ENCODE assay signal across 16 cellular contexts in genomic region chr11:9808943-9809342, GRCh38.
DNase-seq lines count a peak whose midpoint lies in the region; ATAC-seq and TF ChIP-seq lines count a peak whose summit lies in the region.
"Had no signal": no experiment of that assay in that cellular context is flagged by ENCODE, and none has a peak within 500 bp of the region (broad histone marks: within the 10 kb centered on the region; RNA-seq: fewer than 3 reads in every experiment).

No MANE protein-coding gene starts in this region.

- H4K12ac ChIP-seq in trophoblast cell (ENCODE audit: low read depth, low read length): no peak overlapping the region

- ATAC-seq in HG03378 (IDR thresholded peaks at IDR 0.05; ENCODE audit: unreplicated experiment): no peak
- no peak for ATAC-seq in GM18861 (IDR thresholded peaks at IDR 0.05; ENCODE audit: unreplicated experiment)
- ATAC-seq: T-cell had no signal

- H3K9me3 ChIP-seq in trophoblast cell (ENCODE audit: insufficient read depth, low read depth, low read length): no peaks in the 10 kb centered on the region
- H3K9me3 ChIP-seq: right atrium auricular region had no signal

- H3K4me2 ChIP-seq in trophoblast cell (ENCODE audit: low read length): no peak overlapping the region

- DNase-seq in EH (ENCODE audit: low read depth) (peak; percentile 68), NB4 (ENCODE audit: low read depth) (peak; percentile 14), astrocyte of the cerebellum (ENCODE audit: low read depth) (peak; percentile 29), trophoblast cell (peak; percentile 39 to 73), globus pallidus (ENCODE audit: low spot score) (no peak)
- no peak for DNase-seq in stimulated activated CD4-positive, alpha-beta T cell treated with anti-CD3 and anti-CD28 coated beads, Interleukin-15, amount 100 ng/mL, for 24 hours
- DNase-seq: activated B cell treated with CpG ODN at 0.5 μM for 24 hours; activated naive CD8-positive, alpha-beta T cell treated with anti-CD3 and anti-CD28 coated beads for 36 hours; central memory CD4-positive, alpha-beta T cell; Kasumi-1; NCI-H146; stimulated activated CD4-positive, alpha-beta T cell treated with anti-CD3 and anti-CD28 coated beads, Interleukin-1b, Interleukin-23, amount 100 ng/mL, for 48 hours; T-cell had no signal

- no CpG with 5 or more reads among the region's 7 CpGs for WGBS in trophoblast cell (ENCODE audit: extremely low coverage, insufficient coverage, insufficient read length)

- in situ Hi-C loops in astrocyte of the cerebellum (cut with HindIII; ENCODE audit: low sequenced_read_pairs): no loop called here

- no peaks in the 10 kb centered on the region for H3K27me3 ChIP-seq in trophoblast cell (ENCODE audit: insufficient read depth, low read length)
- H3K27me3 ChIP-seq: right atrium auricular region had no signal

- H3K4me3 ChIP-seq in NB4 (ENCODE audit: low read depth, low read length) (no peak overlapping the region), astrocyte of the cerebellum (ENCODE audit: low read depth, low read length) (no peak overlapping the region), trophoblast cell (ENCODE audit: low read depth, low read length) (no peak overlapping the region)
- H3K4me3 ChIP-seq: right atrium auricular region had no signal

- no peak overlapping the region for H3K18ac ChIP-seq in trophoblast cell (ENCODE audit: low read length)

- H3K4me1 ChIP-seq in trophoblast cell (ENCODE audit: control insufficient read depth in 1 of 2, insufficient read depth in 2 of 2, low read length in 2 of 2): peaks cover 0 to 3% of the 10 kb centered on the region in 2 experiments

- no peak overlapping the region for H2AFZ ChIP-seq in trophoblast cell (ENCODE audit: insufficient read depth, low read length, poor library complexity)

- H3K36me3 ChIP-seq in trophoblast cell (ENCODE audit: control insufficient read depth in 1 of 2, insufficient read depth in 2 of 2, low read length in 2 of 2): peaks cover 0 to 3% of the 10 kb centered on the region in 2 experiments

- no peak overlapping the region for H3K27ac ChIP-seq in trophoblast cell (ENCODE audit: low read depth, low read length)
- H3K27ac ChIP-seq: right atrium auricular region had no signal

- TF ChIP-seq CTCF in NB4 (IDR thresholded peaks at IDR 0.05; ENCODE audit: low read depth, low read length): no peak
- no peak for TF ChIP-seq CTCF in astrocyte of the cerebellum (IDR thresholded peaks at IDR 0.05; ENCODE audit: low read depth, low read length, missing control alignments)

- no peak overlapping the region for H2BK120ac ChIP-seq in trophoblast cell (ENCODE audit: insufficient read depth, low read length, poor library complexity)

- H3K79me1 ChIP-seq in trophoblast cell (ENCODE audit: low read length): peaks cover 2% of the 10 kb centered on the region

- no peak overlapping the region for H2BK12ac ChIP-seq in trophoblast cell (ENCODE audit: low read length)

- no peak overlapping the region for H3K9ac ChIP-seq in trophoblast cell (ENCODE audit: low read length)

- H2BK5ac ChIP-seq in trophoblast cell (ENCODE audit: low read depth, low read length, poor library complexity): no peak overlapping the region

- H3K23ac ChIP-seq in trophoblast cell (ENCODE audit: low read length): no peak overlapping the region

- no peak overlapping the region for H4K91ac ChIP-seq in trophoblast cell (ENCODE audit: low read depth, low read length)

- no peaks in the 10 kb centered on the region for H3K79me2 ChIP-seq in trophoblast cell (ENCODE audit: control insufficient read depth, insufficient read depth, low read length, poor library complexity)

- H2AK5ac ChIP-seq in trophoblast cell (ENCODE audit: low read length): no peak overlapping the region

- no peak overlapping the region for H4K8ac ChIP-seq in trophoblast cell (ENCODE audit: low read depth, low read length)

- TF ChIP-seq POLR2A in NB4 (IDR thresholded peaks at IDR 0.05; ENCODE audit: extremely low read depth, insufficient read length): no peak

- H3K14ac ChIP-seq in trophoblast cell (ENCODE audit: low read length): no peak overlapping the region

- H3K4ac ChIP-seq in trophoblast cell (ENCODE audit: low read depth, low read length): no peak overlapping the region

Comparison
In these comparisons a context has a peak if more than half of its experiments do, and no peak if none do; other contexts are left out.
1. DNase-seq: peak in EH (single experiment), NB4 (single experiment), astrocyte of the cerebellum (single experiment) and trophoblast cell (2 of 2); none in globus pallidus (single experiment) and stimulated activated CD4-positive, alpha-beta T cell treated with anti-CD3 and anti-CD28 coated beads, Interleukin-15, amount 100 ng/mL, for 24 hours (single experiment).